ENCODE assay signal across 8 cellular contexts in genomic region chr7:129635300-129636029, GRCh38.
A peak's percentile ranks its signal among the peaks of the same experiment; 100 is the strongest.
DNase-seq lines count a peak whose midpoint lies in the region; ATAC-seq lines count a peak whose summit lies in the region.

No MANE protein-coding gene starts in this region.

- ATAC-seq in HG03060 (IDR thresholded peaks at IDR 0.05; ENCODE audit: low read depth, unreplicated experiment), result peak; percentile 47

- DNase-seq in NCI-H524 (lab: John Stamatoyannopoulos, UW) (peak; percentile 56 to 67), NCI-H524 treated with DMSO at 0.1 percent for 48 hours (lab: John Stamatoyannopoulos, UW) (no peak), NCI-H2227 (lab: John Stamatoyannopoulos, UW; ENCODE audit: unreplicated experiment) (peak; percentile 86), caudate nucleus (lab: John Stamatoyannopoulos, UW) (peak in 46 of 61 donors; percentile 4 to 84 (median 42)), kidney tubule cell (ENCODE audit: low spot score) (peak; percentile 74)
- peak; percentile 11 to 39 (median 32) for DNase-seq in activated CD4-positive, CD25-positive, alpha-beta regulatory T cell (lab: John Stamatoyannopoulos, UW)
- DNase-seq in stimulated activated CD4-positive, alpha-beta T cell treated with anti-CD3 and anti-CD28 coated beads, TNF-alpha, amount 100 ng/mL, for 1 hour (ENCODE audit: low read depth in 3 of 3, low spot score in 1 of 3), result peak; percentile 27 to 36 (median 28)

- no peak overlapping the region for H3K27ac ChIP-seq in caudate nucleus (ENCODE audit: low read depth, low read length)
